In genomic region chr7:106216517-106217088, GRCh38 we compare ENCODE assay signal across 8 cellular contexts.
DNase-seq lines count a peak whose midpoint lies in the region; ATAC-seq and TF ChIP-seq lines count a peak whose summit lies in the region.

No MANE protein-coding gene starts in this region.

- intact Hi-C loops in mucosa of descending colon (cut with DNase I, micrococcal nuclease): no loop called here

- peak; percentile 73 for ATAC-seq in mucosa of descending colon
- no peak for ATAC-seq in GM18520 (IDR thresholded peaks at IDR 0.05; ENCODE audit: unreplicated experiment)
- ATAC-seq in GM19324 (IDR thresholded peaks at IDR 0.05; ENCODE audit: low FRiP score, unreplicated experiment): no peak

- in situ Hi-C loops in ACHN (cut with HindIII; ENCODE audit: low pct_ligation_motif_present, low pct_unique_long_range_greater_than_20kb, low sequenced_read_pairs): no loop called here

- no peaks in the 10 kb centered on the region for H3K27me3 ChIP-seq in MG63

- TF ChIP-seq CTCF in mucosa of descending colon (IDR thresholded peaks at IDR 0.05): no peak

- H3K4me1 ChIP-seq in mucosa of descending colon (ENCODE audit: low read depth): peaks cover 5% of the 10 kb centered on the region

- H3K9me3 ChIP-seq in MG63 (no peaks in the 10 kb centered on the region; the same call in 1 of the 2 replicates), mucosa of descending colon (no peaks in the 10 kb centered on the region)

- H3K4me3 ChIP-seq in MG63 (0 out of 2 replicates have a peak overlapping the region, but pooled peaks have one; percentile 3), mucosa of descending colon (no peak overlapping the region)

- H3K36me3 ChIP-seq in MG63 (no peaks in the 10 kb centered on the region), mucosa of descending colon (ENCODE audit: low read depth) (no peaks in the 10 kb centered on the region)

- DNase-seq in ACHN (peak; percentile 99), MG63 (peak; percentile 72), dermis blood vessel endothelial cell (peak; percentile 98), mucosa of descending colon (peak in 1 of 3 donors; percentile 13), NAMALWA (ENCODE audit: low spot score) (no peak)
- no peak for DNase-seq in activated CD8-positive, alpha-beta memory T cell treated with anti-CD3 and anti-CD28 coated beads for 24 hours

Comparison
In these comparisons a context has a peak if more than half of its experiments do, and no peak if none do; other contexts are left out.
1. DNase-seq: peak in ACHN (single experiment), MG63 (single experiment) and dermis blood vessel endothelial cell (single experiment); none in NAMALWA (single experiment) and activated CD8-positive, alpha-beta memory T cell treated with anti-CD3 and anti-CD28 coated beads for 24 hours (single experiment).